22 cellular contexts compared by ENCODE assay signal in the genomic region with DNA sequence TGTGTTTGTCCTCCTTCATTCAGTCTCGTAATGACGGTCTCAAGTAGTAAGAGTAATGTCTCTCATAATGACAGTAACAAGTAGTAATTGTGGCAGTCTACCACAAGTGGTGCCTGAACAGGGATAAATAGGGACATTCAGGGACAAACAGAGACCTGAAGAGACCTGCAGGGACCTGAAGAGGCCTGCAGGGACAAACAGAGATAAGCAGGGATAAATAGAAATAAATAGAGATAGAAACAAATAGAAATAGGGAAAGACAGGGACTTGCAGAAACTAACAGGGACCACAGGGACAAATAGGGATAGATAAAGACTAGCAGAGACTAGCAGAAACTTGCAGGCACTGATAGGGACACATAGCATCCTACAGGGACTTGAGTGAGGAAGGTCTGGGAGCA. TPM values are rescaled to one million over a fixed set of nuclear protein-coding genes. Genes with fewer than 3 reads are reported as not detected.
A peak's percentile ranks its signal among the peaks of the same experiment; 100 is the strongest.
DNase-seq lines count a peak whose midpoint lies in the region; ATAC-seq and TF ChIP-seq lines count a peak whose summit lies in the region.
"Had no signal": no experiment of that assay in that cellular context is flagged by ENCODE, and none has a peak within 500 bp of the region (broad histone marks: within the 10 kb centered on the region; RNA-seq: fewer than 3 reads in every experiment).

No MANE protein-coding gene starts in this region.

- H3K4me1 ChIP-seq in Loucy (ENCODE audit: insufficient read depth, low read length, poor library complexity, severe bottlenecking) = peaks cover 71% of the 10 kb centered on the region
- peaks cover 44% of the 10 kb centered on the region for H3K4me1 ChIP-seq in thymus (ENCODE audit: control insufficient read depth, insufficient read depth, low read length)
- H3K4me1 ChIP-seq: Peyer's patch had no signal

- peak; percentile 18 for DNase-seq in NCI-H1436 (lab: John Stamatoyannopoulos, UW)
- DNase-seq in NCI-H1436 treated with DMSO at 0.1 percent for 48 hours (lab: John Stamatoyannopoulos, UW) = no peak
- DNase-seq in SK-N-DZ (ENCODE audit: low spot score) = peak; percentile 17
- DNase-seq in stimulated activated CD4-positive, alpha-beta T cell treated with anti-CD3 and anti-CD28 coated beads, Interleukin-15, amount 100 ng/mL, for 24 hours = no peak
- no peak for DNase-seq in MV-4-11 (lab: John Stamatoyannopoulos, UW)
- DNase-seq: 8988T, AML-193, DMS53, MM.1S, NCI-H1092, NCI-H1694, NCI-H2107, NCI-H2227 treated with DMSO at 0.1 percent for 48 hours, NCI-H510A, NCI-H748 treated with DMSO at 0.1 percent for 48 hours, Peyer's patch, T-helper 1 cell had no signal

- peaks cover 14% of the 10 kb centered on the region for H3F3A ChIP-seq in Loucy (ENCODE audit: low read depth)

- H3K9me2 ChIP-seq in Loucy (replicated peaks; ENCODE audit: low read depth, low read length) = no peaks in the 10 kb centered on the region

- WGBS in thymus = 86% methylated on average over 2 of the region's 2 CpGs

- peak overlapping the region; percentile 41 for H2AFZ ChIP-seq in Loucy (ENCODE audit: low read length)

- peak overlapping the region; percentile 12 for H3K27ac ChIP-seq in thymus (ENCODE audit: low read depth)
- H3K27ac ChIP-seq: Peyer's patch had no signal

- H3K9me3 ChIP-seq in Loucy (ENCODE audit: insufficient read depth, low read depth, low read length) = no peaks in the 10 kb centered on the region; the same call in 1 of the 2 replicates
- H3K9me3 ChIP-seq in thymus (ENCODE audit: control insufficient read depth) = no peaks in the 10 kb centered on the region
- H3K9me3 ChIP-seq: Peyer's patch had no signal

- H3K4me3 ChIP-seq in Loucy (ENCODE audit: low read length, poor library complexity, severe bottlenecking) = no peak overlapping the region
- H3K4me3 ChIP-seq in thymus (ENCODE audit: low read length) = no peak overlapping the region
- H3K4me3 ChIP-seq: Peyer's patch had no signal

- TF ChIP-seq CTCF in Loucy (conservative IDR thresholded peaks at IDR 0.05; ENCODE audit: low read length) = no peak; the same call in 1 of the 2 replicates

- H3K36me3 ChIP-seq in Loucy (ENCODE audit: insufficient read depth, low read length) (no peaks in the 10 kb centered on the region), thymus (ENCODE audit: control insufficient read depth, insufficient read depth) (no peaks in the 10 kb centered on the region)
- H3K36me3 ChIP-seq: Peyer's patch had no signal

- ATAC-seq in GM19023 (IDR thresholded peaks at IDR 0.05; ENCODE audit: unreplicated experiment) = no peak

- no peaks in the 10 kb centered on the region for H3K79me2 ChIP-seq in Loucy (ENCODE audit: insufficient read depth, low read length)

- H3K9ac ChIP-seq in Loucy (ENCODE audit: low read depth, low read length, poor library complexity, severe bottlenecking) = peak overlapping the region; percentile 68

- no peaks in the 10 kb centered on the region for H3K27me3 ChIP-seq in Loucy (ENCODE audit: insufficient read depth, low read length, poor library complexity, severe bottlenecking)
- no peaks in the 10 kb centered on the region for H3K27me3 ChIP-seq in thymus (ENCODE audit: control insufficient read depth, insufficient read depth)
- H3K27me3 ChIP-seq: Peyer's patch had no signal

- H4K20me1 ChIP-seq in Loucy (ENCODE audit: insufficient read depth, low read length, poor library complexity, severe bottlenecking) = no peaks in the 10 kb centered on the region

- peak overlapping the region; percentile 76 for H3K4me2 ChIP-seq in Loucy (ENCODE audit: low read depth, low read length, poor library complexity, severe bottlenecking)

RNA-seq across cellular contexts. Expression of gene UGT3A2, which starts 7.9 kb away (rescaled TPM):
- 1.2 and 1.8 TPM in 2 replicates for polyA plus RNA-seq in SK-N-DZ (2014; cell fraction: cytosol; rRNA removed)
- polyA plus RNA-seq in SK-N-DZ (2014; cell fraction: nucleus; rRNA removed) = 0.49 and 0.50 TPM in 2 replicates
- polyA plus RNA-seq in thymus = 0.30 TPM
- polyA plus RNA-seq: AG04450, CD14-positive monocyte had no signal

Comparison
In these comparisons a context has a peak if more than half of its experiments do, and no peak if none do; other contexts are left out.
1. DNase-seq: peak in NCI-H1436 (single experiment) and SK-N-DZ (single experiment); none in NCI-H1436 treated with DMSO at 0.1 percent for 48 hours (single experiment), stimulated activated CD4-positive, alpha-beta T cell treated with anti-CD3 and anti-CD28 coated beads, Interleukin-15, amount 100 ng/mL, for 24 hours (single experiment) and MV-4-11 (single experiment).